In genomic region chr1:211612786-211613107, GRCh38 we compare ENCODE assay signal across 13 cellular contexts. TPM values are rescaled to one million over a fixed set of nuclear protein-coding genes. Genes with fewer than 3 reads are reported as not detected.
DNase-seq lines count a peak whose midpoint lies in the region; ATAC-seq and TF ChIP-seq lines count a peak whose summit lies in the region.
"Had no signal": no experiment of that assay in that cellular context is flagged by ENCODE, and none has a peak within 500 bp of the region (broad histone marks: within the 10 kb centered on the region; RNA-seq: fewer than 3 reads in every experiment).

No MANE protein-coding gene starts in this region.

- ATAC-seq in lower lobe of right lung (peak in 1 of 2 donors; percentile 3), thoracic aorta (ENCODE audit: insufficient number of reproducible peaks, low FRiP score, low read depth) (no peak)

- H3K9me3 ChIP-seq in cardiac muscle cell (ENCODE audit: low read depth), result no peaks in the 10 kb centered on the region
- H3K9me3 ChIP-seq in ascending aorta, result no peaks in the 10 kb centered on the region
- no peaks in the 10 kb centered on the region for H3K9me3 ChIP-seq in lower lobe of right lung
- H3K9me3 ChIP-seq in thoracic aorta, result no peaks in the 10 kb centered on the region

- H3K4me3 ChIP-seq in cardiac muscle cell (no peak overlapping the region), ascending aorta (no peak overlapping the region), lower lobe of right lung (no peak overlapping the region), thoracic aorta (no peak overlapping the region)

- no peak overlapping the region for H3K4me3 Mint-ChIP-seq in activated naive CD8-positive, alpha-beta T cell treated with anti-CD3 and anti-CD28 coated beads for 36 hours
- H3K4me3 Mint-ChIP-seq: activated CD4-positive, alpha-beta memory T cell treated with anti-CD3 and anti-CD28 coated beads, Interleukin-2, amount 10 ng/mL, durations not matched to agents 7 days and 5 days had no signal

- TF ChIP-seq CTCF in cardiac muscle cell (IDR thresholded peaks at IDR 0.05; ENCODE audit: low read depth, low read length) (no peak), ascending aorta (IDR thresholded peaks at IDR 0.05) (no peak), lower lobe of right lung (IDR thresholded peaks at IDR 0.05) (no peak), thoracic aorta (IDR thresholded peaks at IDR 0.05) (no peak)

- H3K36me3 ChIP-seq in cardiac muscle cell (no peaks in the 10 kb centered on the region), ascending aorta (no peaks in the 10 kb centered on the region), lower lobe of right lung (no peaks in the 10 kb centered on the region), thoracic aorta (no peaks in the 10 kb centered on the region)

- peak overlapping the region; percentile 79 for H3K27ac ChIP-seq in cardiac muscle cell
- H3K27ac ChIP-seq in ascending aorta, result peak overlapping the region; percentile 78 to 84
- peak overlapping the region; percentile 41 for H3K27ac ChIP-seq in lower lobe of right lung
- H3K27ac ChIP-seq in thoracic aorta, result peak overlapping the region; percentile 66 to 92
- H3K27ac ChIP-seq: foreskin keratinocyte had no signal

- no peaks in the 10 kb centered on the region for H3K27me3 ChIP-seq in cardiac muscle cell
- no peaks in the 10 kb centered on the region for H3K27me3 ChIP-seq in ascending aorta
- no peaks in the 10 kb centered on the region for H3K27me3 ChIP-seq in lower lobe of right lung (ENCODE audit: low read depth)
- no peaks in the 10 kb centered on the region for H3K27me3 ChIP-seq in thoracic aorta (replicated peaks; ENCODE audit: insufficient read depth)
- H3K27me3 ChIP-seq: foreskin keratinocyte had no signal

- no peak overlapping the region for H3K27ac Mint-ChIP-seq in activated naive CD8-positive, alpha-beta T cell treated with anti-CD3 and anti-CD28 coated beads for 36 hours
- H3K27ac Mint-ChIP-seq: activated CD4-positive, alpha-beta memory T cell treated with anti-CD3 and anti-CD28 coated beads, Interleukin-2, amount 10 ng/mL, durations not matched to agents 7 days and 5 days had no signal

- DNase-seq in cardiac muscle cell (ENCODE audit: low read depth in 1 of 2, low spot score in 1 of 2), result no peak
- DNase-seq in cardiac septum (ENCODE audit: low spot score), result no peak
- DNase-seq in ascending aorta (ENCODE audit: low spot score in 2 of 2), result no peak
- DNase-seq in lower lobe of right lung, result no peak
- DNase-seq in thoracic aorta (ENCODE audit: low spot score), result no peak
- DNase-seq in activated CD4-positive, CD25-positive, alpha-beta regulatory T cell (lab: John Stamatoyannopoulos, UW), result no peak
- DNase-seq in amygdala (lab: John Stamatoyannopoulos, UW), result no peak
- DNase-seq in activated naive CD8-positive, alpha-beta T cell treated with anti-CD3 and anti-CD28 coated beads for 36 hours, result no peak
- DNase-seq: 8988T; activated CD4-positive, alpha-beta memory T cell treated with anti-CD3 and anti-CD28 coated beads, Interleukin-2, amount 10 ng/mL, durations not matched to agents 7 days and 5 days; effector CD4-positive, alpha-beta T cell; NCI-H1048 had no signal

- no peaks in the 10 kb centered on the region for H3K36me3 Mint-ChIP-seq in activated naive CD8-positive, alpha-beta T cell treated with anti-CD3 and anti-CD28 coated beads for 36 hours

- H3K27me3 Mint-ChIP-seq in activated naive CD8-positive, alpha-beta T cell treated with anti-CD3 and anti-CD28 coated beads for 36 hours, result no peaks in the 10 kb centered on the region
- H3K27me3 Mint-ChIP-seq: activated CD4-positive, alpha-beta memory T cell treated with anti-CD3 and anti-CD28 coated beads, Interleukin-2, amount 10 ng/mL, durations not matched to agents 7 days and 5 days had no signal

- H3K9me3 Mint-ChIP-seq in activated naive CD8-positive, alpha-beta T cell treated with anti-CD3 and anti-CD28 coated beads for 36 hours, result no peaks in the 10 kb centered on the region
- H3K9me3 Mint-ChIP-seq: activated CD4-positive, alpha-beta memory T cell treated with anti-CD3 and anti-CD28 coated beads, Interleukin-2, amount 10 ng/mL, durations not matched to agents 7 days and 5 days had no signal

- H3K4me1 ChIP-seq in cardiac muscle cell (ENCODE audit: low read depth), result peaks cover 13% of the 10 kb centered on the region
- H3K4me1 ChIP-seq in ascending aorta, result peaks cover 6 to 35% of the 10 kb centered on the region in 2 donors
- peaks cover 21% of the 10 kb centered on the region for H3K4me1 ChIP-seq in lower lobe of right lung
- peaks cover 19 to 72% of the 10 kb centered on the region in 2 donors for H3K4me1 ChIP-seq in thoracic aorta (ENCODE audit: control insufficient read depth in 1 of 2, low read depth in 2 of 2)
- H3K4me1 ChIP-seq: foreskin keratinocyte had no signal

- no peaks in the 10 kb centered on the region for H3K4me1 Mint-ChIP-seq in activated naive CD8-positive, alpha-beta T cell treated with anti-CD3 and anti-CD28 coated beads for 36 hours

- intact Hi-C loops in cardiac septum (cut with DNase I) (loop anchor here (5.0 kb wide), 1 partner anchor 35 kb away; the partner anchor contains the start of gene SLC30A1), ascending aorta (cut with DNase I) (loop anchor here (1.0 to 10.0 kb wide), 2 partner anchors 33 to 1842 kb away; partner anchors contain the start of gene SLC30A1), lower lobe of right lung (cut with DNase I) (no loop called here)

RNA-seq across cellular contexts. Expression of gene SLC30A1, which starts 33.8 kb away (rescaled TPM):
- total RNA-seq in cardiac muscle cell, result 8.1 and 10.8 TPM in 2 replicates
- polyA plus RNA-seq in cardiac muscle cell, result 6.8 and 7.1 TPM in 2 replicates
- total RNA-seq in cardiac septum, result 16.3 TPM
- total RNA-seq in ascending aorta, result 8.9 TPM
- total RNA-seq in lower lobe of right lung, result 14.8 TPM
- total RNA-seq in thoracic aorta, result 10 to 100 TPM in 1 of 2 donors, 1 to 10 TPM in 1; 8.8 to 23.9 TPM
- 10 to 100 TPM; 11.3 to 12.1 TPM for total RNA-seq in activated naive CD8-positive, alpha-beta T cell treated with anti-CD3 and anti-CD28 coated beads for 36 hours
